In genomic region chr15:68420997-68421605, GRCh38 we compare ENCODE assay signal across 1 cellular context.
TF ChIP-seq lines count a peak whose summit lies in the region.

No MANE protein-coding gene starts in this region.

TF ChIP-seq in A549, 52 proteins besides CTCF, POLR2A, EP300 and RAD21 (continued from another document):
- 0 out of 2 replicates have a peak, but pooled peaks have one; percentile 46 for TF ChIP-seq ESRRA (IDR thresholded peaks at IDR 0.05; ENCODE audit: borderline replicate concordance, low read length)
- peak; percentile 17; the same call in 1 of the 2 replicates for TF ChIP-seq MAX (IDR thresholded peaks at IDR 0.05)
